22 cellular contexts compared by ENCODE assay signal in the genomic region with DNA sequence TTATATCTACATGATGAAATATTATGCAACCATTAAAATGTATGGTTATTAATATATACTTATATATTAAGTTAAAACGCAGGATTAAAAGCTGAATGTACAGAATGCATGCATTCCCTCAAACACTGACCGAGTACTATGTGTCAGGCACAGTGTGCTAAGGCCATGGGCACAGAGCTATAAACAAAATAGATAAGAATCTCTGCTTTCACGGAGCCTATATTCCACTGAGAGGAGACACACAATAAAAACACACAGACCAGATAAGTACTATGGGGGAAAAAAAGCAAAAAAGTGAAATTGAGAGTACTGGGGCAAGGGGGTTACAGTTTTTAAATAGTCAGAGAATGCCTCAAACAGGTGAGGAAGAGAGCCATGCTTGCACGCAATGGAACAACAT.
"Had no signal": no experiment of that assay in that cellular context is flagged by ENCODE, and none has a peak within 500 bp of the region (broad histone marks: within the 10 kb centered on the region; RNA-seq: fewer than 3 reads in every experiment).

No MANE protein-coding gene starts in this region.

- H3K27ac Mint-ChIP-seq: IgD-negative memory B cell had no signal

- ATAC-seq: K562, Panc1 had no signal

- H3K27ac ChIP-seq: HL-60, KMS-11, RWPE1 had no signal

- H3K4me3 ChIP-seq: K562 had no signal

- H3K4me3 Mint-ChIP-seq: IgD-negative memory B cell had no signal

- DNase-seq: Kasumi-1, MM.1S, NCI-H1048, NCI-H1105, NCI-H1417, NCI-H146, NCI-H1694 treated with DMSO at 0.1 percent for 48 hours, NCI-H1930, NCI-H2081, NCI-H2107, NCI-H2227 treated with DMSO at 0.1 percent for 48 hours, NCI-H510A, NCI-H524 treated with DMSO at 0.1 percent for 48 hours, NCI-H69, NCI-H774, SHP77 had no signal

- H3K9me3 Mint-ChIP-seq: IgD-negative memory B cell had no signal

- H3K27me3 Mint-ChIP-seq: IgD-negative memory B cell had no signal

- H3K4me1 Mint-ChIP-seq: IgD-negative memory B cell had no signal
